In genomic region chr6:137866200-137866913, GRCh38 we compare ENCODE assay signal across 8 cellular contexts. TPM values are rescaled to one million over a fixed set of nuclear protein-coding genes. Genes with fewer than 3 reads are reported as not detected.
A peak's percentile ranks its signal among the peaks of the same experiment; 100 is the strongest.
DNase-seq lines count a peak whose midpoint lies in the region; ATAC-seq and TF ChIP-seq lines count a peak whose summit lies in the region.

No MANE protein-coding gene starts in this region.

- H3K27me3 ChIP-seq in DND-41 (ENCODE audit: insufficient read depth, low read length, poor library complexity): no peaks in the 10 kb centered on the region
- no peaks in the 10 kb centered on the region for H3K27me3 ChIP-seq in esophagus squamous epithelium

- H3K4me1 Mint-ChIP-seq in activated B cell treated with CpG ODN at 0.5 μM for 24 hours (peaks cover 47% of the 10 kb centered on the region), neural crest cell (peaks cover 32% of the 10 kb centered on the region)

- H3K79me2 ChIP-seq in DND-41 (ENCODE audit: insufficient read depth, low read length): peaks cover 90% of the 10 kb centered on the region

- TF ChIP-seq CTCF in DND-41 (IDR thresholded peaks at IDR 0.05; ENCODE audit: borderline replicate concordance, extremely low read depth, low read length, poor library complexity, severe bottlenecking) (no peak), activated B cell treated with CpG ODN at 0.5 μM for 24 hours (IDR thresholded peaks at IDR 0.05) (no peak), esophagus squamous epithelium (IDR thresholded peaks at IDR 0.05) (peak in 1 of 6 experiments; percentile 4), neural crest cell (conservative IDR thresholded peaks at IDR 0.05) (no peak)

- H3K4me1 ChIP-seq in DND-41 (ENCODE audit: insufficient read depth, low read length) (peaks cover 67% of the 10 kb centered on the region), esophagus squamous epithelium (peaks cover 14 to 67% (median 26%) of the 10 kb centered on the region in 3 donors)

- H3K4me2 ChIP-seq in DND-41 (ENCODE audit: insufficient read depth, low read length): peak overlapping the region; percentile 89

- peak overlapping the region; percentile 66 for H2AFZ ChIP-seq in DND-41 (ENCODE audit: low read depth, low read length)

- H3K4me3 ChIP-seq in DND-41 (ENCODE audit: low read depth in 1 of 2, low read length in 2 of 2) (peak overlapping the region; percentile 45 to 65; a peak in 3 of 4 replicates), esophagus squamous epithelium (peak overlapping the region; percentile 63 to 96 (median 88))

- CTCF ChIA-PET in activated B cell treated with CpG ODN at 0.5 μM for 24 hours (lab: Charles Lee): interaction anchor here (0.9 to 10.8 kb wide), 25 partner anchors 9 to 167 kb away, joined by 3 to 132 read pairs (median 6); no protein-coding TSS in a partner anchor

- intact Hi-C loops in activated B cell treated with CpG ODN at 0.5 μM for 24 hours (cut with micrococcal nuclease) (loop anchor here (1.0 to 5.0 kb wide), 8 partner anchors 19 to 764 kb away; partner anchors contain the start of gene HEBP2), esophagus squamous epithelium (cut with DNase I) (loop anchor here (5.0 kb wide), 2 partner anchors 59 to 159 kb away; no protein-coding TSS in a partner anchor)

- H3K36me3 ChIP-seq in DND-41 (ENCODE audit: insufficient read depth, low read length) (peaks cover 52% of the 10 kb centered on the region), esophagus squamous epithelium (no peaks in the 10 kb centered on the region)

- H3K9me3 ChIP-seq in DND-41 (ENCODE audit: insufficient read depth, low read length, severe bottlenecking) (no peaks in the 10 kb centered on the region), esophagus squamous epithelium (no peaks in the 10 kb centered on the region)

- peak overlapping the region; percentile 75 for H3K27ac ChIP-seq in DND-41 (ENCODE audit: low read length)
- H3K27ac ChIP-seq in esophagus squamous epithelium: peak overlapping the region; percentile 79 to 98 (median 92)

- H3K9me3 Mint-ChIP-seq in activated B cell treated with CpG ODN at 0.5 μM for 24 hours (no peaks in the 10 kb centered on the region), neural crest cell (no peaks in the 10 kb centered on the region)

- peaks cover 22% of the 10 kb centered on the region; the same call in 1 of the 2 replicates for H4K20me1 ChIP-seq in DND-41 (ENCODE audit: insufficient read depth, low read length)

- H3K27me3 Mint-ChIP-seq in activated B cell treated with CpG ODN at 0.5 μM for 24 hours (no peaks in the 10 kb centered on the region), neural crest cell (ENCODE audit: low read depth) (peaks cover 35% of the 10 kb centered on the region)

- peak overlapping the region; percentile 92 for H3K4me3 Mint-ChIP-seq in activated B cell treated with CpG ODN at 0.5 μM for 24 hours
- peak overlapping the region; percentile 92 for H3K4me3 Mint-ChIP-seq in neural crest cell

- no peak for TF ChIP-seq POLR2A in esophagus squamous epithelium (IDR thresholded peaks at IDR 0.05)

- H3K36me3 Mint-ChIP-seq in activated B cell treated with CpG ODN at 0.5 μM for 24 hours (ENCODE audit: low read depth): peaks cover 39% of the 10 kb centered on the region
- peaks cover 5% of the 10 kb centered on the region for H3K36me3 Mint-ChIP-seq in neural crest cell (ENCODE audit: low read depth)

- peak overlapping the region; percentile 92 for H3K9ac ChIP-seq in DND-41 (ENCODE audit: low read depth, low read length)

- POLR2A ChIA-PET in activated B cell treated with CpG ODN at 0.5 μM for 24 hours (lab: Charles Lee): interaction anchor here (0.6 to 7.8 kb wide), 30 partner anchors 9 to 536 kb away, joined by 3 to 80 read pairs (median 6); no protein-coding TSS in a partner anchor

- ATAC-seq in DND-41 (ENCODE audit: insufficient read depth, low read depth) (no peak; the same call in 2 of the 3 replicates), GM19455 (IDR thresholded peaks at IDR 0.05; ENCODE audit: unreplicated experiment) (peak; percentile 34), HG03442 (IDR thresholded peaks at IDR 0.05; ENCODE audit: unreplicated experiment) (peak; percentile 26), activated B cell treated with CpG ODN at 0.5 μM for 24 hours (ENCODE audit: low read depth) (peak; percentile 42)

- peak overlapping the region; percentile 98 for H3K27ac Mint-ChIP-seq in activated B cell treated with CpG ODN at 0.5 μM for 24 hours
- no peak overlapping the region for H3K27ac Mint-ChIP-seq in neural crest cell (ENCODE audit: unreplicated experiment)

- WGBS in esophagus squamous epithelium, 2 donors: 2 to 6% methylated on average over 19 to 21 of the region's 25 CpGs

- DNase-seq in DND-41 (no peak), activated B cell treated with CpG ODN at 0.5 μM for 24 hours (peak; percentile 74), esophagus squamous epithelium (lab: John Stamatoyannopoulos, UW) (no peak), neural crest cell (ENCODE audit: low read depth, low spot score) (peak; percentile 6), NCI-H2196 treated with DMSO at 0.1 percent for 48 hours (lab: John Stamatoyannopoulos, UW; ENCODE audit: unreplicated experiment) (no peak), NCI-H2227 treated with DMSO at 0.1 percent for 48 hours (lab: John Stamatoyannopoulos, UW) (no peak)

RNA-seq across cellular contexts. Expression of gene TNFAIP3, which starts 0.7 kb away (rescaled TPM):
- 207 and 226 TPM in 2 replicates for total RNA-seq in activated B cell treated with CpG ODN at 0.5 μM for 24 hours
- 10 to 100 TPM in 1 of 4 donors, 1 to 10 TPM in 3; 4.2 to 21.7 (median 7.7) TPM for total RNA-seq in esophagus squamous epithelium
- 2.9 TPM in 2 replicates for total RNA-seq in neural crest cell

Comparison
In these comparisons a context has a peak if more than half of its experiments do, and no peak if none do; other contexts are left out.
1. DNase-seq: peak in activated B cell treated with CpG ODN at 0.5 μM for 24 hours (single experiment) and neural crest cell (single experiment); none in DND-41 (single experiment), esophagus squamous epithelium (single experiment), NCI-H2196 treated with DMSO at 0.1 percent for 48 hours (single experiment) and NCI-H2227 treated with DMSO at 0.1 percent for 48 hours (single experiment).